In genomic region chr19:55115446-55116065, GRCh38 we compare ENCODE assay signal across 8 cellular contexts. TPM values are rescaled to one million over a fixed set of nuclear protein-coding genes. Genes with fewer than 3 reads are reported as not detected.
DNase-seq lines count a peak whose midpoint lies in the region; ATAC-seq, FAIRE-seq and TF ChIP-seq lines count a peak whose summit lies in the region.

No MANE protein-coding gene starts in this region.

- peaks cover 30 to 54% (median 32%) of the 10 kb centered on the region in 3 donors for H3K4me1 Mint-ChIP-seq in CD8-positive, alpha-beta memory T cell
- H3K4me1 Mint-ChIP-seq in effector memory CD8-positive, alpha-beta T cell (ENCODE audit: low read depth in 2 of 2): peaks cover 24 to 33% of the 10 kb centered on the region in 2 donors

- no peak overlapping the region for H3K4ac ChIP-seq in neuronal stem cell (ENCODE audit: low read length)

- H4K20me1 ChIP-seq in OCI-LY1 (ENCODE audit: insufficient read depth, low read length): no peaks in the 10 kb centered on the region

- H3K14ac ChIP-seq in neuronal stem cell (ENCODE audit: low read length): no peak overlapping the region

- no peak for ATAC-seq in effector memory CD8-positive, alpha-beta T cell (replicated peaks)
- ATAC-seq in GM18502 (IDR thresholded peaks at IDR 0.05; ENCODE audit: poor library complexity, unreplicated experiment): no peak

- H2BK120ac ChIP-seq in neuronal stem cell (ENCODE audit: low read depth, low read length): no peak overlapping the region

- CTCF ChIA-PET in CD8-positive, alpha-beta memory T cell (lab: Charles Lee): interaction anchor here (0.8 to 1.6 kb wide), 3 partner anchors 25 to 516 kb away, joined by 3 to 8 read pairs (median 3); no protein-coding TSS in a partner anchor

- H3K9me3 ChIP-seq in CD8-positive, alpha-beta memory T cell (ENCODE audit: low read length): no peaks in the 10 kb centered on the region
- no peaks in the 10 kb centered on the region for H3K9me3 ChIP-seq in OCI-LY1 (ENCODE audit: low read length)
- H3K9me3 ChIP-seq in neuronal stem cell (replicated peaks in 1 of 2; ENCODE audit: control insufficient read depth in 2 of 2, insufficient read depth in 1 of 2, low read depth in 1 of 2, low read length in 2 of 2): no peaks in the 10 kb centered on the region

- no peak overlapping the region for H3K18ac ChIP-seq in neuronal stem cell (ENCODE audit: low read length)

- no peak for TF ChIP-seq CTCF in OCI-LY1 (IDR thresholded peaks at IDR 0.05; ENCODE audit: low read length)

- no peak overlapping the region for H2BK15ac ChIP-seq in neuronal stem cell (ENCODE audit: low read length)

- no peaks in the 10 kb centered on the region for H3K79me2 ChIP-seq in OCI-LY1 (ENCODE audit: insufficient read depth, low read length)

- no peak overlapping the region for H2BK12ac ChIP-seq in neuronal stem cell (ENCODE audit: low read length)

- H3K36me3 Mint-ChIP-seq in CD8-positive, alpha-beta memory T cell: peaks cover 0 to 35% (median 2%) of the 10 kb centered on the region in 3 donors
- peaks cover 18% of the 10 kb centered on the region for H3K36me3 Mint-ChIP-seq in effector memory CD8-positive, alpha-beta T cell (ENCODE audit: insufficient read depth)

- H3K27me3 ChIP-seq in CD8-positive, alpha-beta memory T cell (ENCODE audit: insufficient read depth, low read length, poor library complexity, severe bottlenecking): no peaks in the 10 kb centered on the region
- H3K27me3 ChIP-seq in OCI-LY1 (ENCODE audit: insufficient read depth, low read length): no peaks in the 10 kb centered on the region
- H3K27me3 ChIP-seq in neuronal stem cell (ENCODE audit: control insufficient read depth in 3 of 3, insufficient read depth in 3 of 3, low read depth in 1 of 3, low read length in 3 of 3): peaks cover 0 to 3% (median 0%) of the 10 kb centered on the region in 3 experiments

- TF ChIP-seq POLR2A in GM12891 (IDR thresholded peaks at IDR 0.05; ENCODE audit: low read depth, low read length): no peak

- H3K23ac ChIP-seq in neuronal stem cell (ENCODE audit: low read depth, low read length, poor library complexity): no peak overlapping the region

- peak overlapping the region; percentile 63 for H2AK5ac ChIP-seq in neuronal stem cell (ENCODE audit: low read depth, low read length)

- H3K36me3 ChIP-seq in CD8-positive, alpha-beta memory T cell (ENCODE audit: insufficient read depth, low read length): no peaks in the 10 kb centered on the region
- H3K36me3 ChIP-seq in OCI-LY1 (ENCODE audit: insufficient read depth, low read length): peaks cover 6% of the 10 kb centered on the region; the same call in 1 of the 2 replicates
- H3K36me3 ChIP-seq in neuronal stem cell (replicated peaks in 1 of 2; ENCODE audit: control insufficient read depth in 2 of 2, insufficient read depth in 2 of 2, low read length in 2 of 2): peaks cover 0 to 22% of the 10 kb centered on the region in 2 donors

- WGBS in neuronal stem cell (ENCODE audit: extremely low coverage in 2 of 2, insufficient read length in 2 of 2, insufficient replicate concordance in 1 of 2), 2 donors: no CpG with 5 or more reads among the region's 13 CpGs

- H3K4me3 Mint-ChIP-seq in CD8-positive, alpha-beta memory T cell: peak overlapping the region; percentile 91 to 100 (median 97)
- H3K4me3 Mint-ChIP-seq in effector memory CD8-positive, alpha-beta T cell: peak overlapping the region; percentile 93 to 96

- peaks cover 33% of the 10 kb centered on the region for H3K79me1 ChIP-seq in neuronal stem cell (ENCODE audit: low read depth, low read length)

- no peak for DNase-seq in CD8-positive, alpha-beta memory T cell
- DNase-seq in effector memory CD8-positive, alpha-beta T cell: no peak
- DNase-seq in neuronal stem cell (ENCODE audit: low spot score) (no peak), ureter (ENCODE audit: low spot score) (no peak), NCI-H1436 (lab: John Stamatoyannopoulos, UW) (no peak), GM12891 (ENCODE audit: insufficient read length, low spot score) (no peak)

- H3K4me2 ChIP-seq in OCI-LY1 (ENCODE audit: low read length): peak overlapping the region; percentile 89
- peak overlapping the region; percentile 99 for H3K4me2 ChIP-seq in neuronal stem cell (ENCODE audit: insufficient read depth, low read length, poor library complexity, severe bottlenecking)

- H4K91ac ChIP-seq in neuronal stem cell (ENCODE audit: low read depth, low read length, poor library complexity): no peak overlapping the region

- FAIRE-seq in GM12891 (lab: Jason Lieb, UNC): no peak

- H3K27ac ChIP-seq in CD8-positive, alpha-beta memory T cell (ENCODE audit: low read depth, low read length): peak overlapping the region; percentile 74
- H3K27ac ChIP-seq in OCI-LY1 (ENCODE audit: low read depth, low read length, poor library complexity, severe bottlenecking) (no peak overlapping the region), neuronal stem cell (replicated peaks; ENCODE audit: low read length) (no peak overlapping the region)

- H3K9me2 ChIP-seq in OCI-LY1 (ENCODE audit: low read depth, low read length): no peaks in the 10 kb centered on the region

- POLR2A ChIA-PET in CD8-positive, alpha-beta memory T cell (lab: Charles Lee): interaction anchor here (0.9 to 1.8 kb wide), 2 partner anchors 36 to 361 kb away, joined by 3 to 7 read pairs; partner anchors contain the start of gene ZNF628

- H2AFZ ChIP-seq in OCI-LY1 (ENCODE audit: low read length): no peak overlapping the region
- H2AFZ ChIP-seq in neuronal stem cell (ENCODE audit: low read length): no peak overlapping the region

- peak overlapping the region; percentile 16 for H2BK5ac ChIP-seq in neuronal stem cell (ENCODE audit: low read length)

- H3K27ac Mint-ChIP-seq in CD8-positive, alpha-beta memory T cell: peak overlapping the region; percentile 91 to 100 (median 96)
- peak overlapping the region; percentile 90 to 92 for H3K27ac Mint-ChIP-seq in effector memory CD8-positive, alpha-beta T cell

- H3K9me3 Mint-ChIP-seq in CD8-positive, alpha-beta memory T cell: no peaks in the 10 kb centered on the region
- H3K9me3 Mint-ChIP-seq in effector memory CD8-positive, alpha-beta T cell: no peaks in the 10 kb centered on the region

- peak overlapping the region; percentile 87 for H3K4me3 ChIP-seq in CD8-positive, alpha-beta memory T cell (ENCODE audit: low read length)
- H3K4me3 ChIP-seq in OCI-LY1 (ENCODE audit: low read depth, low read length, poor library complexity, severe bottlenecking): peak overlapping the region; percentile 75
- H3K4me3 ChIP-seq in neuronal stem cell (ENCODE audit: low read length in 2 of 2): peak overlapping the region in 1 of 2 donors; percentile 65

- no peak overlapping the region for H4K8ac ChIP-seq in neuronal stem cell (ENCODE audit: low read depth, low read length)

- peaks cover 25% of the 10 kb centered on the region for H3K4me1 ChIP-seq in CD8-positive, alpha-beta memory T cell (ENCODE audit: insufficient read depth, low read length)
- H3K4me1 ChIP-seq in OCI-LY1 (ENCODE audit: insufficient read depth, low read length, severe bottlenecking) (peaks cover 44% of the 10 kb centered on the region), neuronal stem cell (ENCODE audit: control insufficient read depth in 2 of 2, insufficient read depth in 1 of 2, low read depth in 1 of 2, low read length in 2 of 2) (peaks cover 35 to 37% of the 10 kb centered on the region in 2 donors)

- no peaks in the 10 kb centered on the region for H3F3A ChIP-seq in OCI-LY1 (ENCODE audit: insufficient read depth, low read length)

- peak overlapping the region; percentile 74; the same call in 1 of the 2 replicates for H3K9ac ChIP-seq in OCI-LY1 (ENCODE audit: low read length)
- peak overlapping the region; percentile 99 for H3K9ac ChIP-seq in neuronal stem cell (ENCODE audit: low read depth, low read length, poor library complexity)

- H3K27me3 Mint-ChIP-seq in CD8-positive, alpha-beta memory T cell: peaks cover 0 to 7% of the 10 kb centered on the region in 2 donors
- H3K27me3 Mint-ChIP-seq in effector memory CD8-positive, alpha-beta T cell: no peaks in the 10 kb centered on the region

TF ChIP-seq in GM12891, 5 proteins besides CTCF, POLR2A, EP300 and RAD21:
- TF ChIP-seq POLR2AphosphoS5 (IDR thresholded peaks at IDR 0.05; ENCODE audit: low read depth, low read length) (no peak), POU2F2 (IDR thresholded peaks at IDR 0.05; ENCODE audit: low read depth, low read length) (no peak), TAF1 (IDR thresholded peaks at IDR 0.05; ENCODE audit: low read depth, low read length) (no peak), SPI1 (IDR thresholded peaks at IDR 0.05; ENCODE audit: low read depth, low read length) (no peak), PAX5 (IDR thresholded peaks at IDR 0.05; ENCODE audit: insufficient read depth, low read length, severe bottlenecking) (no peak)

RNA-seq across cellular contexts. Expression of gene PPP1R12C, which starts 1.9 kb away (rescaled TPM):
- 10 to 100 TPM; 95.4 to 98.3 TPM for total RNA-seq in CD8-positive, alpha-beta memory T cell
- polyA plus RNA-seq in CD8-positive, alpha-beta memory T cell: 7.7 TPM
- 45.4 TPM for polyA plus RNA-seq in neuronal stem cell (2013, experiment 1 of 2)
- 45.1 TPM for polyA plus RNA-seq in neuronal stem cell (2013, experiment 2 of 2)
- 183 TPM for total RNA-seq in ureter
- polyA plus RNA-seq in GM12891 (2012; ENCODE audit: low read depth, missing spikeins): 46.6 TPM

RNA-seq across cellular contexts. Expression of gene TNNT1, which starts 33.5 kb away (rescaled TPM):
- not detected for total RNA-seq in CD8-positive, alpha-beta memory T cell
- not detected for polyA plus RNA-seq in CD8-positive, alpha-beta memory T cell
- polyA plus RNA-seq in neuronal stem cell (2013, experiment 1 of 2): 81.1 TPM
- polyA plus RNA-seq in neuronal stem cell (2013, experiment 2 of 2): 76.8 TPM
- 0.89 TPM for total RNA-seq in ureter
- polyA plus RNA-seq in GM12891 (2012; ENCODE audit: low read depth, missing spikeins): not detected

RNA-seq across cellular contexts. Expression of gene EPS8L1, which starts 39.9 kb away (rescaled TPM):
- under 1 TPM; 0.27 to 0.74 TPM for total RNA-seq in CD8-positive, alpha-beta memory T cell
- polyA plus RNA-seq in CD8-positive, alpha-beta memory T cell: 0.28 TPM
- 19.6 TPM for polyA plus RNA-seq in neuronal stem cell (2013, experiment 1 of 2)
- polyA plus RNA-seq in neuronal stem cell (2013, experiment 2 of 2): 18.4 TPM
- total RNA-seq in ureter: 64.6 TPM
- 0.13 TPM for polyA plus RNA-seq in GM12891 (2012; ENCODE audit: low read depth, missing spikeins)

RNA-seq across cellular contexts. Expression of gene TNNI3, which starts 42.0 kb away (rescaled TPM):
- not detected for total RNA-seq in CD8-positive, alpha-beta memory T cell
- polyA plus RNA-seq in CD8-positive, alpha-beta memory T cell: not detected
- polyA plus RNA-seq in neuronal stem cell (2013, experiment 1 of 2): 38.0 TPM
- polyA plus RNA-seq in neuronal stem cell (2013, experiment 2 of 2): 36.6 TPM
- total RNA-seq in ureter: not detected
- polyA plus RNA-seq in GM12891 (2012; ENCODE audit: low read depth, missing spikeins): not detected

RNA-seq across cellular contexts. Expression of gene DNAAF3, which starts 50.9 kb away (rescaled TPM):
- under 1 TPM in 1 of 2 experiments, not detected in 1; 0.27 TPM for total RNA-seq in CD8-positive, alpha-beta memory T cell
- not detected for polyA plus RNA-seq in CD8-positive, alpha-beta memory T cell
- 6.3 TPM for polyA plus RNA-seq in neuronal stem cell (2013, experiment 1 of 2)
- polyA plus RNA-seq in neuronal stem cell (2013, experiment 2 of 2): 6.0 TPM
- 1.6 TPM for total RNA-seq in ureter
- polyA plus RNA-seq in GM12891 (2012; ENCODE audit: low read depth, missing spikeins): not detected

Comparison
In these comparisons a context has a peak if more than half of its experiments do, and no peak if none do; other contexts are left out.
1. RNA of gene EPS8L1, which starts 39.9 kb away (total RNA-seq): 64.6 TPM in ureter (single experiment); 0.27 to 0.74 TPM in CD8-positive, alpha-beta memory T cell; every median in the first group is over 10 times any median in the second.